1 cellular context compared by ENCODE assay signal in genomic region chr1:67171978-67172377, GRCh38.
A peak's percentile ranks its signal among the peaks of the same experiment; 100 is the strongest.
TF ChIP-seq lines count a peak whose summit lies in the region.

No MANE protein-coding gene starts in this region.

TF ChIP-seq in GM12878, 131 proteins besides CTCF, POLR2A, EP300 and RAD21 (continued from another document and continues in another):
- TF ChIP-seq BCLAF1 (IDR thresholded peaks at IDR 0.05), result no peak
- peak; percentile 29; the same call in 1 of the 2 replicates for TF ChIP-seq BMI1 (IDR thresholded peaks at IDR 0.05; ENCODE audit: borderline replicate concordance)
- no peak for TF ChIP-seq TAF1 (IDR thresholded peaks at IDR 0.05; ENCODE audit: borderline replicate concordance, low read depth, low read length)
- TF ChIP-seq MEF2B (IDR thresholded peaks at IDR 0.05; ENCODE audit: partially characterized antibody, poor library complexity, severe bottlenecking), result no peak
- TF ChIP-seq ZNF622 (IDR thresholded peaks at IDR 0.05), result no peak
- TF ChIP-seq NR2F1 (conservative IDR thresholded peaks at IDR 0.05), result peak; percentile 69
- peak; percentile 61; the same call in 1 of the 2 replicates for TF ChIP-seq CREB1 (IDR thresholded peaks at IDR 0.05; ENCODE audit: low read depth)
- no peak for TF ChIP-seq PRDM15 (CRISPR knock-in tag; IDR thresholded peaks at IDR 0.05)
- no peak for TF ChIP-seq ATF3 (IDR thresholded peaks at IDR 0.05; ENCODE audit: borderline replicate concordance, extremely low read depth, low read depth, low read length)
- no peak for TF ChIP-seq MAX (IDR thresholded peaks at IDR 0.05; ENCODE audit: low read depth, low read length)
- TF ChIP-seq IRF3 (IDR thresholded peaks at IDR 0.05), result no peak
- no peak for TF ChIP-seq CBX3 (IDR thresholded peaks at IDR 0.05; ENCODE audit: borderline replicate concordance, low read depth)
- TF ChIP-seq ESRRA (IDR thresholded peaks at IDR 0.05; ENCODE audit: low read length), result no peak
- no peak for TF ChIP-seq ZBTB40 (IDR thresholded peaks at IDR 0.05; ENCODE audit: borderline replicate concordance)
- TF ChIP-seq ZBTB11 (CRISPR knock-in tag; IDR thresholded peaks at IDR 0.05), result no peak
- TF ChIP-seq NKRF (conservative IDR thresholded peaks at IDR 0.05), result no peak
- no peak for TF ChIP-seq ZNF384 (IDR thresholded peaks at IDR 0.05; ENCODE audit: borderline replicate concordance, low read depth, low read length)
- TF ChIP-seq ZNF274 (IDR thresholded peaks at IDR 0.05; ENCODE audit: insufficient read depth, insufficient read length), result no peak
- peak; percentile 78 to 79 for TF ChIP-seq BHLHE40 (IDR thresholded peaks at IDR 0.05; ENCODE audit: borderline replicate concordance in 1 of 2, low read depth in 2 of 2, low read length in 1 of 2)
- TF ChIP-seq BCL3 (IDR thresholded peaks at IDR 0.05; ENCODE audit: borderline replicate concordance, insufficient read depth, low read depth, low read length, poor library complexity, severe bottlenecking), result no peak
- TF ChIP-seq MYC (IDR thresholded peaks at IDR 0.05; ENCODE audit: insufficient read depth, insufficient read length, insufficient replicate concordance, low read length, severe bottlenecking), result no peak
- TF ChIP-seq ZSCAN29 (IDR thresholded peaks at IDR 0.05), result no peak
- no peak for TF ChIP-seq ZZZ3 (IDR thresholded peaks at IDR 0.05; ENCODE audit: control insufficient read depth, insufficient read length, low read depth)
- TF ChIP-seq ZBTB4 (CRISPR knock-in tag; IDR thresholded peaks at IDR 0.05), result no peak
- no peak for TF ChIP-seq BACH1 (IDR thresholded peaks at IDR 0.05; ENCODE audit: borderline replicate concordance)
- TF ChIP-seq TARDBP (IDR thresholded peaks at IDR 0.05; ENCODE audit: borderline replicate concordance), result no peak
- TF ChIP-seq STAT3 (IDR thresholded peaks at IDR 0.05; ENCODE audit: low read depth, low read length), result no peak
- TF ChIP-seq USF2 (IDR thresholded peaks at IDR 0.05; ENCODE audit: borderline replicate concordance, low read depth, low read length), result no peak
- no peak for TF ChIP-seq CHD1 (IDR thresholded peaks at IDR 0.05; ENCODE audit: low read depth, low read length)
